17 cellular contexts compared by ENCODE assay signal in genomic region chr10:86498608-86499007, GRCh38. TPM values are rescaled to one million over a fixed set of nuclear protein-coding genes. Genes with fewer than 3 reads are reported as not detected.
DNase-seq lines count a peak whose midpoint lies in the region; ATAC-seq and TF ChIP-seq lines count a peak whose summit lies in the region.
"Had no signal": no experiment of that assay in that cellular context is flagged by ENCODE, and none has a peak within 500 bp of the region (broad histone marks: within the 10 kb centered on the region; RNA-seq: fewer than 3 reads in every experiment).

No MANE protein-coding gene starts in this region.

- no peak for ATAC-seq in activated T-cell treated with anti-CD3 and anti-CD28 coated beads, Interleukin-2, amount 50 U/mL, for 72 hours (replicated peaks in 1 of 2)
- ATAC-seq in GM23338, result no peak

- no peaks in the 10 kb centered on the region for H3F3A ChIP-seq in GM23338 (replicated peaks; ENCODE audit: low read depth)

- DNase-seq in activated T-cell treated with anti-CD3 and anti-CD28 coated beads, Interleukin-2, amount 50 U/mL, for 72 hours, result no peak
- DNase-seq in activated T-cell treated with anti-CD3 and anti-CD28 coated beads, Interleukin-2, amount 50 U/mL, for 1 hour, result no peak
- DNase-seq in GM23338 (ENCODE audit: low spot score) (no peak), progenitor cell of endocrine pancreas (ENCODE audit: low spot score, unreplicated experiment) (no peak), breast epithelium (ENCODE audit: low spot score in 2 of 2) (no peak), NCI-H128 (lab: John Stamatoyannopoulos, UW; ENCODE audit: unreplicated experiment) (no peak)
- DNase-seq in activated naive CD8-positive, alpha-beta T cell treated with anti-CD3 and anti-CD28 coated beads for 36 hours, result no peak
- no peak for DNase-seq in activated CD4-positive, alpha-beta T cell treated with anti-CD3 and anti-CD28 coated beads for 1 hour
- DNase-seq: Caco-2, H9, MG63, NCI-H1092, NCI-H2029, NCI-H510A, NCI-H82 had no signal

- H3K36me3 Mint-ChIP-seq in activated T-cell treated with anti-CD3 and anti-CD28 coated beads, Interleukin-2, amount 50 U/mL, for 72 hours (ENCODE audit: insufficient read depth in 2 of 2), result peaks cover 10 to 31% of the 10 kb centered on the region in 2 donors
- H3K36me3 Mint-ChIP-seq in GM23338 (ENCODE audit: low read depth) (peaks cover 60% of the 10 kb centered on the region), progenitor cell of endocrine pancreas (ENCODE audit: insufficient read depth) (peaks cover 38% of the 10 kb centered on the region)
- peaks cover 48% of the 10 kb centered on the region for H3K36me3 Mint-ChIP-seq in activated naive CD8-positive, alpha-beta T cell treated with anti-CD3 and anti-CD28 coated beads for 36 hours

- intact Hi-C loops in breast epithelium (cut with DNase I; ENCODE audit: low total_unique reads), result no loop called here

- H3K27ac ChIP-seq in GM23338 (ENCODE audit: low read depth) (peak overlapping the region; percentile 8; the same call in 1 of the 2 replicates), breast epithelium (no peak overlapping the region)
- H3K27ac ChIP-seq: SJSA1 had no signal

- H3K4me1 ChIP-seq in GM23338 (ENCODE audit: insufficient read depth), result no peaks in the 10 kb centered on the region
- no peaks in the 10 kb centered on the region for H3K4me1 ChIP-seq in breast epithelium
- H3K4me1 ChIP-seq: Caco-2, SJSA1 had no signal

- peaks cover 40% of the 10 kb centered on the region for H3K4me1 Mint-ChIP-seq in activated T-cell treated with anti-CD3 and anti-CD28 coated beads, Interleukin-2, amount 50 U/mL, for 72 hours (ENCODE audit: low read depth)
- H3K4me1 Mint-ChIP-seq in GM23338, result no peaks in the 10 kb centered on the region; the same call in 2 of the 3 replicates
- peaks cover 44% of the 10 kb centered on the region for H3K4me1 Mint-ChIP-seq in activated naive CD8-positive, alpha-beta T cell treated with anti-CD3 and anti-CD28 coated beads for 36 hours
- peaks cover 28% of the 10 kb centered on the region for H3K4me1 Mint-ChIP-seq in progenitor cell of endocrine pancreas (ENCODE audit: low read depth)

- H3K27me3 Mint-ChIP-seq in activated T-cell treated with anti-CD3 and anti-CD28 coated beads, Interleukin-2, amount 50 U/mL, for 72 hours (ENCODE audit: low read depth), result no peaks in the 10 kb centered on the region
- H3K27me3 Mint-ChIP-seq in GM23338 (ENCODE audit: insufficient read depth, low read depth, poor library complexity) (no peaks in the 10 kb centered on the region), progenitor cell of endocrine pancreas (no peaks in the 10 kb centered on the region)
- H3K27me3 Mint-ChIP-seq in activated naive CD8-positive, alpha-beta T cell treated with anti-CD3 and anti-CD28 coated beads for 36 hours, result no peaks in the 10 kb centered on the region

- no peak overlapping the region for H3K4me2 ChIP-seq in GM23338

- TF ChIP-seq CTCF in GM23338 (conservative IDR thresholded peaks at IDR 0.05; ENCODE audit: low read depth in 2 of 2), result no peak
- no peak for TF ChIP-seq CTCF in progenitor cell of endocrine pancreas (IDR thresholded peaks at IDR 0.05; ENCODE audit: unreplicated experiment)
- TF ChIP-seq CTCF in breast epithelium (IDR thresholded peaks at IDR 0.05), result no peak

- peaks cover 43% of the 10 kb centered on the region for H4K20me1 ChIP-seq in GM23338 (replicated peaks; ENCODE audit: insufficient read depth)

- H3K4me3 ChIP-seq in GM23338 (no peak overlapping the region), breast epithelium (no peak overlapping the region)
- H3K4me3 ChIP-seq: MG63, SJSA1 had no signal

- peak overlapping the region; percentile 12 for H3K27ac Mint-ChIP-seq in activated T-cell treated with anti-CD3 and anti-CD28 coated beads, Interleukin-2, amount 50 U/mL, for 72 hours
- peak overlapping the region; percentile 51; the same call in 1 of the 2 replicates for H3K27ac Mint-ChIP-seq in GM23338
- peak overlapping the region; percentile 11 for H3K27ac Mint-ChIP-seq in activated naive CD8-positive, alpha-beta T cell treated with anti-CD3 and anti-CD28 coated beads for 36 hours
- peak overlapping the region; percentile 53 for H3K27ac Mint-ChIP-seq in progenitor cell of endocrine pancreas

- no peak for TF ChIP-seq POLR2A in breast epithelium (IDR thresholded peaks at IDR 0.05)

- H3K36me3 ChIP-seq in GM23338 (ENCODE audit: insufficient read depth), result peaks cover 14% of the 10 kb centered on the region; the same call in 1 of the 2 replicates
- H3K36me3 ChIP-seq in breast epithelium, result no peaks in the 10 kb centered on the region

- no peaks in the 10 kb centered on the region for H3K9me2 ChIP-seq in GM23338 (ENCODE audit: insufficient read depth)

- H3K9me3 ChIP-seq in breast epithelium, result no peaks in the 10 kb centered on the region
- H3K9me3 ChIP-seq: Caco-2, MG63 had no signal

- H3K79me2 ChIP-seq in GM23338 (replicated peaks; ENCODE audit: insufficient read depth), result peaks cover 97% of the 10 kb centered on the region

- H3K4me3 Mint-ChIP-seq in activated T-cell treated with anti-CD3 and anti-CD28 coated beads, Interleukin-2, amount 50 U/mL, for 72 hours, result no peak overlapping the region
- H3K4me3 Mint-ChIP-seq in GM23338, result no peak overlapping the region
- H3K4me3 Mint-ChIP-seq in activated naive CD8-positive, alpha-beta T cell treated with anti-CD3 and anti-CD28 coated beads for 36 hours, result no peak overlapping the region
- no peak overlapping the region for H3K4me3 Mint-ChIP-seq in progenitor cell of endocrine pancreas (ENCODE audit: low read depth)
- H3K4me3 Mint-ChIP-seq: CD14-positive monocyte, H9 had no signal

- no peaks in the 10 kb centered on the region for H3K27me3 ChIP-seq in GM23338 (ENCODE audit: insufficient read depth)
- no peaks in the 10 kb centered on the region for H3K27me3 ChIP-seq in breast epithelium
- H3K27me3 ChIP-seq: MG63, SJSA1 had no signal

- no peaks in the 10 kb centered on the region for H3K9me3 Mint-ChIP-seq in activated T-cell treated with anti-CD3 and anti-CD28 coated beads, Interleukin-2, amount 50 U/mL, for 72 hours
- no peaks in the 10 kb centered on the region for H3K9me3 Mint-ChIP-seq in GM23338
- no peaks in the 10 kb centered on the region for H3K9me3 Mint-ChIP-seq in activated naive CD8-positive, alpha-beta T cell treated with anti-CD3 and anti-CD28 coated beads for 36 hours
- no peaks in the 10 kb centered on the region for H3K9me3 Mint-ChIP-seq in progenitor cell of endocrine pancreas (ENCODE audit: low read depth)
- H3K9me3 Mint-ChIP-seq: CD14-positive monocyte, H9 had no signal

- H2AFZ ChIP-seq in GM23338, result no peak overlapping the region

TF ChIP-seq in GM23338, 12 proteins besides CTCF, POLR2A, EP300 and RAD21 (continues in another document):
- TF ChIP-seq JUNB (IDR thresholded peaks at IDR 0.05; ENCODE audit: unreplicated experiment), result no peak
- TF ChIP-seq CREB1 (CRISPR knock-in tag; IDR thresholded peaks at IDR 0.05; ENCODE audit: low read depth), result no peak
- no peak for TF ChIP-seq EZH2 (IDR thresholded peaks at IDR 0.05; ENCODE audit: low read depth, unreplicated experiment)
- TF ChIP-seq NANOG (IDR thresholded peaks at IDR 0.05; ENCODE audit: borderline replicate concordance), result no peak

RNA-seq across cellular contexts. Expression of gene WAPL, which starts 23.0 kb away (rescaled TPM):
- 10 to 100 TPM; 53.6 to 57.6 TPM for total RNA-seq in activated T-cell treated with anti-CD3 and anti-CD28 coated beads, Interleukin-2, amount 50 U/mL, for 72 hours
- total RNA-seq in GM23338 (2014; rRNA removed; shearing (Covaris generic)), result 60.8 and 67.9 TPM in 2 replicates
- 23.6 and 25.2 TPM in 2 replicates for polyA plus RNA-seq in GM23338 (2016; fragmentation: Nextera tagmentation; extraction: Ambion mirVana)
- 10 to 100 TPM; 51.7 to 53.3 TPM for total RNA-seq in activated naive CD8-positive, alpha-beta T cell treated with anti-CD3 and anti-CD28 coated beads for 36 hours
- total RNA-seq in progenitor cell of endocrine pancreas (47.9 and 49.6 TPM in 2 replicates), breast epithelium (10 to 100 TPM; 39.8 to 65.0 (median 49.5) TPM)
